In genomic region chr7:80597875-80598274, GRCh38 we compare ENCODE assay signal across 24 cellular contexts. TPM values are rescaled to one million over a fixed set of nuclear protein-coding genes. Genes with fewer than 3 reads are reported as not detected.
"Had no signal": no experiment of that assay in that cellular context is flagged by ENCODE, and none has a peak within 500 bp of the region (broad histone marks: within the 10 kb centered on the region; RNA-seq: fewer than 3 reads in every experiment).

No MANE protein-coding gene starts in this region.

- H3K4me1 Mint-ChIP-seq: activated B cell treated with CpG ODN at 0.5 μM for 24 hours; activated CD4-positive, alpha-beta T cell treated with anti-CD3 and anti-CD28 coated beads, Interleukin-2, amount 10 ng/mL, durations not matched to agents 24 days and 14 days; activated CD8-positive, alpha-beta memory T cell treated with anti-CD3 and anti-CD28 coated beads, Interleukin-2, amount 10 ng/mL, durations not matched to agents 7 days and 5 days; activated naive CD4-positive, alpha-beta T cell treated with anti-CD3 and anti-CD28 coated beads, Interleukin-2, amount 50 U/mL, for 24 hours; T-helper 17 cell had no signal

- H3K27ac Mint-ChIP-seq: activated B cell treated with CpG ODN at 0.5 μM for 24 hours; activated CD4-positive, alpha-beta T cell treated with anti-CD3 and anti-CD28 coated beads, Interleukin-2, amount 10 ng/mL, durations not matched to agents 24 days and 14 days; activated CD8-positive, alpha-beta memory T cell treated with anti-CD3 and anti-CD28 coated beads, Interleukin-2, amount 10 ng/mL, durations not matched to agents 7 days and 5 days; activated naive CD4-positive, alpha-beta T cell treated with anti-CD3 and anti-CD28 coated beads, Interleukin-2, amount 50 U/mL, for 24 hours; activated T-cell treated with anti-CD3 and anti-CD28 coated beads, Interleukin-2, amount 50 U/mL, for 24 hours; activated T-helper 1 cell treated with anti-CD3 and anti-CD28 coated beads, Interleukin-12 subunit alpha, Interleukin-12 subunit beta, Interleukin-2, Interleukin-4 antibody, amounts not matched to agents 30 ng/mL and 10 ng/mL and 1 ng/mL, durations not matched to agents 14 hours and 24 hours and 36 hours; T-helper 17 cell had no signal

- H3K27me3 Mint-ChIP-seq: activated B cell treated with CpG ODN at 0.5 μM for 24 hours; activated CD4-positive, alpha-beta T cell treated with anti-CD3 and anti-CD28 coated beads, Interleukin-2, amount 10 ng/mL, durations not matched to agents 24 days and 14 days; activated CD8-positive, alpha-beta memory T cell treated with anti-CD3 and anti-CD28 coated beads, Interleukin-2, amount 10 ng/mL, durations not matched to agents 7 days and 5 days; activated T-cell treated with anti-CD3 and anti-CD28 coated beads, Interleukin-2, amount 50 U/mL, for 24 hours; T-helper 17 cell had no signal

- H3K9me3 ChIP-seq: breast epithelium had no signal

- DNase-seq: activated B cell treated with CpG ODN at 0.5 μM for 24 hours; activated CD4-positive, alpha-beta T cell treated with anti-CD3 and anti-CD28 coated beads for 1 hour; activated CD4-positive, alpha-beta T cell treated with anti-CD3 and anti-CD28 coated beads, Interleukin-2, amount 10 ng/mL, durations not matched to agents 24 days and 14 days; activated CD4-positive, alpha-beta T cell treated with anti-CD3 and anti-CD28 coated beads, Interleukin-2, amount 50 U/mL, for 48 hours; activated CD8-positive, alpha-beta memory T cell treated with anti-CD3 and anti-CD28 coated beads, Interleukin-2, amount 10 ng/mL, durations not matched to agents 7 days and 5 days; activated effector memory CD4-positive, alpha-beta T cell treated with Interleukin-2 at 50 U/mL for 16 hours; activated naive CD4-positive, alpha-beta T cell; activated T-cell treated with anti-CD3 and anti-CD28 coated beads, Interleukin-2, amount 50 U/mL, for 24 hours; aorta; Karpas-422; NCI-H1105 treated with DMSO at 0.1 percent for 48 hours; NCI-H146; NCI-H187 treated with DMSO at 0.1 percent for 48 hours; NCI-H2081 treated with DMSO at 0.1 percent for 48 hours; NCI-H446; NCI-H524; T-helper 17 cell; T-helper 9 cell had no signal

- H3K9me3 Mint-ChIP-seq: activated B cell treated with CpG ODN at 0.5 μM for 24 hours; activated CD4-positive, alpha-beta T cell treated with anti-CD3 and anti-CD28 coated beads, Interleukin-2, amount 10 ng/mL, durations not matched to agents 24 days and 14 days; activated T-cell treated with anti-CD3 and anti-CD28 coated beads, Interleukin-2, amount 50 U/mL, for 24 hours; activated T-helper 1 cell treated with anti-CD3 and anti-CD28 coated beads, Interleukin-12 subunit alpha, Interleukin-12 subunit beta, Interleukin-2, Interleukin-4 antibody, amounts not matched to agents 30 ng/mL and 10 ng/mL and 1 ng/mL, durations not matched to agents 14 hours and 24 hours and 36 hours had no signal

- H3K4me3 Mint-ChIP-seq: activated B cell treated with CpG ODN at 0.5 μM for 24 hours; activated CD4-positive, alpha-beta T cell treated with anti-CD3 and anti-CD28 coated beads, Interleukin-2, amount 10 ng/mL, durations not matched to agents 24 days and 14 days; activated CD8-positive, alpha-beta memory T cell treated with anti-CD3 and anti-CD28 coated beads, Interleukin-2, amount 10 ng/mL, durations not matched to agents 7 days and 5 days; activated naive CD4-positive, alpha-beta T cell treated with anti-CD3 and anti-CD28 coated beads, Interleukin-2, amount 50 U/mL, for 24 hours; activated T-cell treated with anti-CD3 and anti-CD28 coated beads, Interleukin-2, amount 50 U/mL, for 24 hours; activated T-helper 1 cell treated with anti-CD3 and anti-CD28 coated beads, Interleukin-12 subunit alpha, Interleukin-12 subunit beta, Interleukin-2, Interleukin-4 antibody, amounts not matched to agents 30 ng/mL and 10 ng/mL and 1 ng/mL, durations not matched to agents 14 hours and 24 hours and 36 hours; T-helper 17 cell had no signal

- H3K4me3 ChIP-seq: breast epithelium, K562 had no signal

- H3K36me3 ChIP-seq: breast epithelium had no signal

- H3K27ac ChIP-seq: breast epithelium had no signal

- ATAC-seq: activated CD8-positive, alpha-beta memory T cell treated with anti-CD3 and anti-CD28 coated beads, Interleukin-2, amount 10 ng/mL, durations not matched to agents 7 days and 5 days; K562; T-helper 17 cell had no signal

- H3K27me3 ChIP-seq: breast epithelium had no signal

- H3K4me1 ChIP-seq: breast epithelium had no signal

- FAIRE-seq: K562, RCC 7860, TTC549 had no signal

RNA-seq across cellular contexts. Expression of gene CD36, which starts 40.6 kb away (rescaled TPM):
- total RNA-seq: activated CD4-positive, alpha-beta T cell treated with anti-CD3 and anti-CD28 coated beads, Interleukin-2, amount 10 ng/mL, durations not matched to agents 24 days and 14 days; activated CD8-positive, alpha-beta memory T cell treated with anti-CD3 and anti-CD28 coated beads, Interleukin-2, amount 10 ng/mL, durations not matched to agents 7 days and 5 days; activated T-helper 1 cell treated with anti-CD3 and anti-CD28 coated beads, Interleukin-12 subunit alpha, Interleukin-12 subunit beta, Interleukin-2, Interleukin-4 antibody, amounts not matched to agents 30 ng/mL and 10 ng/mL and 1 ng/mL, durations not matched to agents 14 hours and 24 hours and 36 hours had no signal
